In the genomic region with DNA sequence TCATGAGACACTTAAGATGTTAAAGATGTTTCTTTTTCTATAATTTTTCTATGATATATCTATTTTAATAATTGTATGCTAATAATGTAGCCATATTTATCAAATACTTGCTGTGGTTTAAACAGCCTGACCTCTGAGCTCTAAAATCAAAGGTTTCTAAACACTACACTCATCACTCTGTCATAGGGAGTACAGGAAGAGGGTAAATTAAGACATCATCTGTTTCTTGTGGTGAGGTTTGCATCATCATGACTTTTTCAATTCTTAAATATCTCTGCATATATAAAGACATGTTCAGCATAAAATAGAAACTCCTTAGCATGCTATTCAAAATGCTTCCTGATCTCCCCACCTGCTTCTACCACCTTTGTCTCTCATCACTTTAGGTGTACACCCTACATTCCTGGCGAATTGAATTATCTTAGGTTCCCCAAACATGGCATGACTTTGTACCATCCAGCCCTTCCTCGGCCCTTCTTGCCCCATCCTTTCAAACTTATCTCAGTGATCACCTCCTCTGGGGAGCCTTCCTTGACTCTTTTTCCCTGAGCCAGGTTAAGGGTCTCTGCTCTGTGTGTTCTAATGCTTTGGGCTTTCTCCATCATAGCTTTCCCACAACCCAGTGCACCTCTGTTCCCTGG, we compare ENCODE assay signal across 14 cellular contexts.
DNase-seq lines count a peak whose midpoint lies in the region; ATAC-seq and TF ChIP-seq lines count a peak whose summit lies in the region.
"Had no signal": no experiment of that assay in that cellular context is flagged by ENCODE, and none has a peak within 500 bp of the region (broad histone marks: within the 10 kb centered on the region; RNA-seq: fewer than 3 reads in every experiment).

No MANE protein-coding gene starts in this region.

- H3K4me1 Mint-ChIP-seq in activated naive CD8-positive, alpha-beta T cell treated with anti-CD3 and anti-CD28 coated beads, Interleukin-2, amount 50 U/mL, for 24 hours = peaks cover 12% of the 10 kb centered on the region
- no peaks in the 10 kb centered on the region for H3K4me1 Mint-ChIP-seq in type B pancreatic cell (ENCODE audit: unreplicated experiment)
- H3K4me1 Mint-ChIP-seq: neural crest cell had no signal

- peak; percentile 79 for DNase-seq in ELR (ENCODE audit: low read depth)
- peak; percentile 45 for DNase-seq in M059J (ENCODE audit: low read depth)
- DNase-seq in activated naive CD8-positive, alpha-beta T cell treated with anti-CD3 and anti-CD28 coated beads, Interleukin-2, amount 50 U/mL, for 24 hours = no peak
- no peak for DNase-seq in caudate nucleus (lab: John Stamatoyannopoulos, UW)
- DNase-seq in type B pancreatic cell (ENCODE audit: extremely low spot score, unreplicated experiment) = no peak
- DNase-seq: CD8-positive, alpha-beta memory T cell; KBM-7; NCI-H2029; NK-92 treated with Interleukin-12 subunit alpha and Interleukin-12 subunit beta, amount 100 ng/mL, for 24 hours; stomach had no signal

- no peaks in the 10 kb centered on the region for H3K27me3 Mint-ChIP-seq in activated naive CD8-positive, alpha-beta T cell treated with anti-CD3 and anti-CD28 coated beads, Interleukin-2, amount 50 U/mL, for 24 hours
- H3K27me3 Mint-ChIP-seq in type B pancreatic cell = peaks cover 7% of the 10 kb centered on the region
- H3K27me3 Mint-ChIP-seq: CD8-positive, alpha-beta memory T cell had no signal

- no peak overlapping the region for H3K4me3 ChIP-seq in neutrophil (ENCODE audit: low read depth in 1 of 2, low read length in 1 of 2)
- H3K4me3 ChIP-seq: SK-N-MC, stomach had no signal

- ATAC-seq in activated naive CD8-positive, alpha-beta T cell treated with anti-CD3 and anti-CD28 coated beads, Interleukin-2, amount 50 U/mL, for 24 hours = peak; percentile 80
- ATAC-seq in GM21723 (IDR thresholded peaks at IDR 0.05; ENCODE audit: unreplicated experiment) = no peak

- TF ChIP-seq CTCF in neutrophil (IDR thresholded peaks at IDR 0.05) = no peak
- TF ChIP-seq CTCF in type B pancreatic cell (conservative IDR thresholded peaks at IDR 0.05) = no peak

- H3K27ac ChIP-seq in neutrophil = peak overlapping the region; percentile 33
- H3K27ac ChIP-seq in caudate nucleus (ENCODE audit: low read depth, low read length) = no peak overlapping the region
- H3K27ac ChIP-seq: SK-N-MC, stomach had no signal

- no peaks in the 10 kb centered on the region for H3K9me3 ChIP-seq in neutrophil
- H3K9me3 ChIP-seq: stomach had no signal

- H3K27ac Mint-ChIP-seq in activated naive CD8-positive, alpha-beta T cell treated with anti-CD3 and anti-CD28 coated beads, Interleukin-2, amount 50 U/mL, for 24 hours = no peak overlapping the region
- no peak overlapping the region for H3K27ac Mint-ChIP-seq in type B pancreatic cell
- H3K27ac Mint-ChIP-seq: CD8-positive, alpha-beta memory T cell had no signal

- H3K36me3 ChIP-seq in neutrophil = no peaks in the 10 kb centered on the region
- H3K36me3 ChIP-seq: stomach had no signal

- H3K4me3 Mint-ChIP-seq in activated naive CD8-positive, alpha-beta T cell treated with anti-CD3 and anti-CD28 coated beads, Interleukin-2, amount 50 U/mL, for 24 hours = no peak overlapping the region
- no peak overlapping the region for H3K4me3 Mint-ChIP-seq in type B pancreatic cell
- H3K4me3 Mint-ChIP-seq: CD8-positive, alpha-beta memory T cell; neural crest cell had no signal

- H3K27me3 ChIP-seq in neutrophil = no peaks in the 10 kb centered on the region
- H3K27me3 ChIP-seq: stomach had no signal

- peaks cover 0 to 11% of the 10 kb centered on the region in 2 experiments for H3K4me1 ChIP-seq in neutrophil (ENCODE audit: control insufficient read depth in 1 of 2, insufficient read depth in 1 of 2, low read depth in 1 of 2, low read length in 1 of 2)

- no peaks in the 10 kb centered on the region for H3K9me3 Mint-ChIP-seq in activated naive CD8-positive, alpha-beta T cell treated with anti-CD3 and anti-CD28 coated beads, Interleukin-2, amount 50 U/mL, for 24 hours
- H3K9me3 Mint-ChIP-seq in type B pancreatic cell = no peaks in the 10 kb centered on the region
- H3K9me3 Mint-ChIP-seq: CD8-positive, alpha-beta memory T cell; neural crest cell had no signal

- H3K36me3 Mint-ChIP-seq in activated naive CD8-positive, alpha-beta T cell treated with anti-CD3 and anti-CD28 coated beads, Interleukin-2, amount 50 U/mL, for 24 hours (ENCODE audit: low read depth) = no peaks in the 10 kb centered on the region
- no peaks in the 10 kb centered on the region for H3K36me3 Mint-ChIP-seq in type B pancreatic cell

Comparison
In these comparisons a context has a peak if more than half of its experiments do, and no peak if none do; other contexts are left out.
1. DNase-seq: peak in ELR (single experiment) and M059J (single experiment); none in activated naive CD8-positive, alpha-beta T cell treated with anti-CD3 and anti-CD28 coated beads, Interleukin-2, amount 50 U/mL, for 24 hours (single experiment), caudate nucleus (0 of 61) and type B pancreatic cell (single experiment).